In the genomic region with DNA sequence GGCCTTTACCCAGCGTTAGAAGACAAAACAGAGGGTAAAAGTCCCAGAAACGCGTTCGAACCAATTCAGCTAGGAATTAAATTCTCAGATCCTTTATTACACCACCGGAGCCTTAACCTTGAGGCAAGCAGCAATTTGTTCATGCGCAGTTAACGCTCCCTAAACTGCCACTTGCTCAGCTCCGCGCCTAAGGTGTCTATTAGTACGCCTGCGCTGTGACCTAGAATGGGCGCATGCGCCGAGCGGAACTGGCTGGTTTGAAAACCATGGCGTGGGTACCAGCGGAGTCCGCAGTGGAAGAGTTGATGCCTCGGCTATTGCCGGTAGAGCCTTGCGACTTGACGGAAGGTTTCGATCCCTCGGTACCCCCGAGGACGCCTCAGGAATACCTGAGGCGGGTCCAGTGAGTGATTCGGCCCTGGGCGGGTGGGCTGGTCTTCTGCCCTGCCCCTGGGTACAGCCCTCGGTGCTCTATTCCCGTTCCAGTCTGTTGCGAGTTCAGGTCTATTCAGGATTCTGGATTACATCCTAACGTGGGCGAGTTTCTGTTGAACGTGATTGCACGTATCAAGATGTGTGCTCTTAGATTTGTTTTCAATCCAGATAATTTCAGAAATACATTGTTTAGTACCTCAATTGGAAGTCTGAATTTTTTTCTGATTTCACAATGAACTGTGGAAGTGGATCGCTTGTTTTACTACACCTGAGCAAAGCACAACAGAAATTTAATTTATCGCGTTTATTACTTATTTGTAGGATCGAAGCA, we compare ENCODE assay signal across 8 cellular contexts. TPM values are rescaled to one million over a fixed set of nuclear protein-coding genes. Genes with fewer than 3 reads are reported as not detected.
DNase-seq lines count a peak whose midpoint lies in the region; ATAC-seq, FAIRE-seq and TF ChIP-seq lines count a peak whose summit lies in the region.

A gene with protein sequence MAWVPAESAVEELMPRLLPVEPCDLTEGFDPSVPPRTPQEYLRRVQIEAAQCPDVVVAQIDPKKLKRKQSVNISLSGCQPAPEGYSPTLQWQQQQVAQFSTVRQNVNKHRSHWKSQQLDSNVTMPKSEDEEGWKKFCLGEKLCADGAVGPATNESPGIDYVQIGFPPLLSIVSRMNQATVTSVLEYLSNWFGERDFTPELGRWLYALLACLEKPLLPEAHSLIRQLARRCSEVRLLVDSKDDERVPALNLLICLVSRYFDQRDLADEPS (plus strand): TSS at position 251 of the 766 bp plus-strand sequence. CDS start 16 bp downstream, at position 267.

- H3K9ac ChIP-seq in OCI-LY3 (ENCODE audit: low read length): peak within 1 kb of the TSS; percentile 73
- H3K9ac ChIP-seq in endothelial cell of umbilical vein (replicated peaks; ENCODE audit: extremely low read depth, insufficient read depth, low read length): peak within 1 kb of the TSS; percentile 68

- peaks cover 23% of the 10 kb centered on the region for H3K4me1 ChIP-seq in OCI-LY3 (ENCODE audit: low read length)
- peaks cover 11% of the 10 kb centered on the region for H3K4me1 ChIP-seq in endothelial cell of umbilical vein (ENCODE audit: control insufficient read depth, extremely low read depth, insufficient read depth, low read length)

- TF ChIP-seq CTCF in OCI-LY3 (IDR thresholded peaks at IDR 0.05; ENCODE audit: low read depth, low read length) (no peak), endothelial cell of umbilical vein (IDR thresholded peaks at IDR 0.05; ENCODE audit: extremely low read depth in 1 of 2, insufficient read depth in 1 of 2, low read depth in 1 of 2, low read length in 2 of 2) (no peak)

- H3K36me3 ChIP-seq in OCI-LY3 (replicated peaks; ENCODE audit: low read depth, low read length) (peaks cover 3% of the 10 kb centered on the region), endothelial cell of umbilical vein (ENCODE audit: control insufficient read depth in 2 of 2, extremely low read depth in 1 of 2, insufficient read depth in 2 of 2, low read length in 2 of 2) (peaks cover 2 to 5% of the 10 kb centered on the region in 2 experiments)

- H3K4me3 ChIP-seq in OCI-LY3 (ENCODE audit: low read length) (peak within 1 kb of the TSS; percentile 85), endothelial cell of umbilical vein (replicated peaks in 1 of 3; ENCODE audit: insufficient read depth in 1 of 3, low read depth in 1 of 3, low read length in 3 of 3) (peak within 1 kb of the TSS; percentile 48 to 92 (median 61))

- H3K9me3 ChIP-seq in OCI-LY3 (ENCODE audit: insufficient read depth, low read length) (no peaks in the 10 kb centered on the region), endothelial cell of umbilical vein (replicated peaks; ENCODE audit: control insufficient read depth, insufficient read depth, low read length) (no peaks in the 10 kb centered on the region)

- BruUV-seq in endothelial cell of umbilical vein (replicated peaks; lab: Mats Ljungman, UMichigan): TSS peak; percentile 66

- ATAC-seq in GM21515 (IDR thresholded peaks at IDR 0.05; ENCODE audit: unreplicated experiment): peak; percentile 84

- intact Hi-C loops in endothelial cell of umbilical vein (cut with micrococcal nuclease): no loop called here

- peak; percentile 83 for TF ChIP-seq POLR2A in endothelial cell of umbilical vein (IDR thresholded peaks at IDR 0.05; ENCODE audit: low read depth, low read length)

- no peaks in the 10 kb centered on the region for H3K9me1 ChIP-seq in endothelial cell of umbilical vein (replicated peaks; ENCODE audit: control insufficient read depth, extremely low read depth, insufficient read depth, low read length)

- DNase-seq in D341Med (ENCODE audit: low spot score) (peak; percentile 95), HuH-7 (ENCODE audit: low spot score) (peak; percentile 75), endothelial cell of umbilical vein (ENCODE audit: low read depth, low spot score) (peak; percentile 97), midbrain (lab: John Stamatoyannopoulos, UW) (peak; percentile 98)
- DNase-seq in activated CD8-positive, alpha-beta memory T cell treated with anti-CD3 and anti-CD28 coated beads, Interleukin-2, amount 50 U/mL, for 48 hours: peak; percentile 97
- peak; percentile 85 to 89 for DNase-seq in stimulated activated CD8-positive, alpha-beta memory T cell treated with anti-CD3 and anti-CD28 coated beads, Interleukin-2, amount 100 ng/mL, for 1 hour (ENCODE audit: low read depth in 2 of 2)

- peak within 1 kb of the TSS; percentile 55 for H3K27ac ChIP-seq in OCI-LY3 (ENCODE audit: low read length)
- H3K27ac ChIP-seq in endothelial cell of umbilical vein (ENCODE audit: insufficient read depth, low read depth, low read length): peak within 1 kb of the TSS; percentile 7

- dilution Hi-C loops in endothelial cell of umbilical vein (cut with MboI; ENCODE audit: extremely low pct_ligation_motif_present, low sequenced_read_pairs): no loop called here

- no peaks in the 10 kb centered on the region for H3K27me3 ChIP-seq in OCI-LY3 (ENCODE audit: low read depth, low read length)
- no peaks in the 10 kb centered on the region for H3K27me3 ChIP-seq in endothelial cell of umbilical vein (ENCODE audit: control insufficient read depth in 2 of 2, insufficient read depth in 2 of 2, low read length in 2 of 2)

- peak; percentile 99 for FAIRE-seq in endothelial cell of umbilical vein (lab: Jason Lieb, UNC)

- CTCF ChIA-PET in endothelial cell of umbilical vein (lab: Charles Lee): interaction anchor here (0.7 to 1.4 kb wide), 11 partner anchors 10 to 317 kb away, joined by 3 to 13 read pairs (median 4); a partner anchor contains a TSS

- H2AFZ ChIP-seq in OCI-LY3 (ENCODE audit: low read depth, low read length) (peak within 1 kb of the TSS; percentile 89), endothelial cell of umbilical vein (ENCODE audit: low read depth, low read length) (peak within 1 kb of the TSS; percentile 88)

- POLR2A ChIA-PET in endothelial cell of umbilical vein (lab: Charles Lee): interaction anchor here (0.5 to 1.5 kb wide), 5 partner anchors 11 to 318 kb away, joined by 5 to 19 read pairs (median 6); a partner anchor contains a TSS

- H3K79me2 ChIP-seq in OCI-LY3 (ENCODE audit: low read length): peaks cover 21% of the 10 kb centered on the region
- peaks cover 10% of the 10 kb centered on the region for H3K79me2 ChIP-seq in endothelial cell of umbilical vein (ENCODE audit: control insufficient read depth, insufficient read depth, low read length)

- H4K20me1 ChIP-seq in OCI-LY3 (ENCODE audit: insufficient read depth, low read length): no peaks in the 10 kb centered on the region
- H4K20me1 ChIP-seq in endothelial cell of umbilical vein (replicated peaks; ENCODE audit: control insufficient read depth, extremely low read depth, insufficient read depth, low read length): no peaks in the 10 kb centered on the region

- H3K4me2 ChIP-seq in OCI-LY3 (ENCODE audit: low read length): peak within 1 kb of the TSS; percentile 92
- peak within 1 kb of the TSS; percentile 100 for H3K4me2 ChIP-seq in endothelial cell of umbilical vein (ENCODE audit: insufficient read depth, low read length)

TF ChIP-seq in endothelial cell of umbilical vein, 7 proteins besides CTCF, POLR2A, EP300 and RAD21:
- no peak for TF ChIP-seq JUN (IDR thresholded peaks at IDR 0.05; ENCODE audit: borderline replicate concordance, insufficient read depth, insufficient read length, low read depth)
- TF ChIP-seq POLR2AphosphoS5 (IDR thresholded peaks at IDR 0.05; ENCODE audit: insufficient read depth, low read depth, low read length): peak; percentile 82

RNA-seq across cellular contexts. Expression of the gene that starts here (rescaled TPM):
- total RNA-seq in endothelial cell of umbilical vein: 19.5 and 20.0 TPM in 2 replicates
- 9.6 and 14.3 TPM in 2 replicates for polyA plus RNA-seq in endothelial cell of umbilical vein
- polyA plus RNA-seq in endothelial cell of umbilical vein (2011; cell fraction: cytosol; rRNA removed): 21.7 and 23.3 TPM in 2 replicates
- polyA plus RNA-seq in endothelial cell of umbilical vein (2011; cell fraction: nucleus; rRNA removed): 20.1 and 23.2 TPM in 2 replicates
- 11.4 and 15.0 TPM in 2 replicates for polyA plus RNA-seq in endothelial cell of umbilical vein (2012)
- 7.5 and 10.6 TPM in 2 replicates for polyA minus RNA-seq in endothelial cell of umbilical vein
- 12.5 TPM for polyA minus RNA-seq in endothelial cell of umbilical vein (2011; cell fraction: cytosol; rRNA and poly(A)+ RNA removed)
- polyA minus RNA-seq in endothelial cell of umbilical vein (2011; cell fraction: nucleus; rRNA and poly(A)+ RNA removed): 5.7 and 9.7 TPM in 2 replicates

Comparison
In these comparisons a context has a peak if more than half of its experiments do, and no peak if none do; other contexts are left out.
1. Peak in every context shown above with its lines: DNase-seq, ATAC-seq, H3K4me3 ChIP-seq and H3K27ac ChIP-seq.